In the genomic region with DNA sequence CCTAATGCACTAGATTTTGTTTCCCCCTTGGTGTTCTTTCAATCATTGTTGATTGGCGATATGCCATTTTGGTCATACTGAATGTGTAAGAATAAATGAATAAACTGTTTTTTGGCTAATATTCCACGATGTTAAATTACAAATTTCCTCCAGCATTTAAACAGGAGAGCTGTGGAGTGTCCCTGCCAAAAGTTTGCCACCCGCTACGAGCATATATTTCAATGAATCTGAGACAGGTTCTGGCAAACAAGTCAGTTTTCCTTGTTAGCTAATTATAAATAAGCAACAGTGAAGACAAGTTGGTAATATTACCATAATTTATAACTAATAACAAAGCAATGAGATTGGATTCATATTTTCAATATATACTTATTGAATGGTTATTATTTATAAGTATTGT, we compare ENCODE assay signal across 30 cellular contexts.
"Had no signal": no experiment of that assay in that cellular context is flagged by ENCODE, and none has a peak within 500 bp of the region (broad histone marks: within the 10 kb centered on the region; RNA-seq: fewer than 3 reads in every experiment).

No MANE protein-coding gene starts in this region.

- H3K36me3 Mint-ChIP-seq: activated CD8-positive, alpha-beta memory T cell treated with anti-CD3 and anti-CD28 coated beads, Interleukin-2, amount 10 ng/mL, durations not matched to agents 7 days and 5 days; activated naive CD4-positive, alpha-beta T cell treated with anti-CD3 and anti-CD28 coated beads, Interleukin-2, amount 10 ng/mL, durations not matched to agents 7 days and 5 days; activated naive CD4-positive, alpha-beta T cell treated with anti-CD3 and anti-CD28 coated beads, Interleukin-2, amount 50 U/mL, for 24 hours; activated naive CD8-positive, alpha-beta T cell; activated naive CD8-positive, alpha-beta T cell treated with anti-CD3 and anti-CD28 coated beads, Interleukin-2, amount 10 ng/mL, durations not matched to agents 7 days and 5 days had no signal

- H3K27me3 Mint-ChIP-seq: activated B cell treated with CpG ODN at 0.5 μM for 24 hours; activated CD4-positive, alpha-beta memory T cell treated with anti-CD3 and anti-CD28 coated beads, Interleukin-2, amount 10 ng/mL, durations not matched to agents 7 days and 5 days; activated CD4-positive, alpha-beta T cell treated with anti-CD3 and anti-CD28 coated beads, Interleukin-2, amount 10 ng/mL, durations not matched to agents 24 days and 14 days; activated CD8-positive, alpha-beta memory T cell treated with anti-CD3 and anti-CD28 coated beads, Interleukin-2, amount 10 ng/mL, durations not matched to agents 7 days and 5 days; activated naive CD4-positive, alpha-beta T cell treated with anti-CD3 and anti-CD28 coated beads, Interleukin-2, amount 10 ng/mL, durations not matched to agents 7 days and 5 days; activated naive CD4-positive, alpha-beta T cell treated with anti-CD3 and anti-CD28 coated beads, Interleukin-2, amount 50 U/mL, for 24 hours; activated naive CD8-positive, alpha-beta T cell; activated naive CD8-positive, alpha-beta T cell treated with anti-CD3 and anti-CD28 coated beads, Interleukin-2, amount 10 ng/mL, durations not matched to agents 7 days and 5 days; activated naive CD8-positive, alpha-beta T cell treated with anti-CD3 and anti-CD28 coated beads, Interleukin-2, amount 50 U/mL, for 24 hours; activated T-cell treated with anti-CD3 and anti-CD28 coated beads, Interleukin-2, amount 50 U/mL, for 24 hours; central memory CD8-positive, alpha-beta T cell had no signal

- H3K27ac Mint-ChIP-seq: activated B cell treated with CpG ODN at 0.5 μM for 24 hours; activated CD4-positive, alpha-beta memory T cell treated with anti-CD3 and anti-CD28 coated beads, Interleukin-2, amount 10 ng/mL, durations not matched to agents 7 days and 5 days; activated CD4-positive, alpha-beta T cell treated with anti-CD3 and anti-CD28 coated beads, Interleukin-2, amount 10 ng/mL, durations not matched to agents 24 days and 14 days; activated CD8-positive, alpha-beta memory T cell treated with anti-CD3 and anti-CD28 coated beads, Interleukin-2, amount 10 ng/mL, durations not matched to agents 7 days and 5 days; activated CD8-positive, alpha-beta T cell treated with anti-CD3 and anti-CD28 coated beads, Interleukin-2, amount 10 ng/mL, durations not matched to agents 7 days and 5 days; activated naive CD4-positive, alpha-beta T cell treated with anti-CD3 and anti-CD28 coated beads, Interleukin-2, amount 10 ng/mL, durations not matched to agents 7 days and 5 days; activated naive CD4-positive, alpha-beta T cell treated with anti-CD3 and anti-CD28 coated beads, Interleukin-2, amount 50 U/mL, for 24 hours; activated naive CD8-positive, alpha-beta T cell; activated naive CD8-positive, alpha-beta T cell treated with anti-CD3 and anti-CD28 coated beads, Interleukin-2, amount 10 ng/mL, durations not matched to agents 7 days and 5 days; activated naive CD8-positive, alpha-beta T cell treated with anti-CD3 and anti-CD28 coated beads, Interleukin-2, amount 50 U/mL, for 24 hours; activated T-cell treated with anti-CD3 and anti-CD28 coated beads, Interleukin-2, amount 50 U/mL, for 24 hours; activated T-helper 2 cell treated with anti-CD3 and anti-CD28 coated beads, Interferon-gamma antibody, Interleukin-2, Interleukin-4, amounts not matched to agents 10 μg/mL and 5 μg/mL and 100 μg/mL, durations not matched to agents 14 hours and 24 hours and 36 hours; brain; T-helper 1 cell treated with Interleukin-12 subunit alpha and Interleukin-12 subunit beta and Interleukin-4 antibody, amounts not matched to agents 30 μg/mL and 1 μg/mL, for 36 hours; T-helper 2 cell treated with Interferon-gamma antibody and Interleukin-4, amounts not matched to agents 5 μg/mL and 100 μg/mL, for 36 hours had no signal

- H3K9me3 Mint-ChIP-seq: activated B cell treated with CpG ODN at 0.5 μM for 24 hours; activated CD4-positive, alpha-beta T cell treated with anti-CD3 and anti-CD28 coated beads, Interleukin-2, amount 10 ng/mL, durations not matched to agents 24 days and 14 days; activated naive CD4-positive, alpha-beta T cell treated with anti-CD3 and anti-CD28 coated beads, Interleukin-2, amount 50 U/mL, for 24 hours; T-helper 1 cell treated with Interleukin-12 subunit alpha and Interleukin-12 subunit beta and Interleukin-4 antibody, amounts not matched to agents 30 μg/mL and 1 μg/mL, for 36 hours had no signal

- DNase-seq: activated B cell treated with CpG ODN at 0.5 μM for 24 hours; activated CD4-positive, alpha-beta memory T cell treated with anti-CD3 and anti-CD28 coated beads, Interleukin-2, amount 10 ng/mL, durations not matched to agents 7 days and 5 days; activated CD4-positive, alpha-beta T cell treated with anti-CD3 and anti-CD28 coated beads for 4 hours; activated CD4-positive, alpha-beta T cell treated with anti-CD3 and anti-CD28 coated beads, Interleukin-2, amount 10 ng/mL, durations not matched to agents 24 days and 14 days; activated CD4-positive, alpha-beta T cell treated with anti-CD3 and anti-CD28 coated beads, Interleukin-2, amount 50 U/mL, for 48 hours; activated CD4-positive, CD25-positive, alpha-beta regulatory T cell treated with anti-CD3 and anti-CD28 coated beads, Interleukin-2, amount 50 U/mL, for 72 hours; activated CD8-positive, alpha-beta memory T cell treated with anti-CD3 and anti-CD28 coated beads for 24 hours; activated CD8-positive, alpha-beta memory T cell treated with anti-CD3 and anti-CD28 coated beads, Interleukin-2, amount 10 ng/mL, durations not matched to agents 7 days and 5 days; activated CD8-positive, alpha-beta memory T cell treated with anti-CD3 and anti-CD28 coated beads, Interleukin-2, amount 50 U/mL, for 48 hours; activated CD8-positive, alpha-beta T cell treated with anti-CD3 and anti-CD28 coated beads, Interleukin-2, amount 10 ng/mL, durations not matched to agents 7 days and 5 days; activated effector memory CD4-positive, alpha-beta T cell treated with Interleukin-2 at 50 U/mL for 16 hours; activated gamma-delta T cell; activated naive CD4-positive, alpha-beta T cell treated with anti-CD3 and anti-CD28 coated beads, Interleukin-2, amount 10 ng/mL, durations not matched to agents 7 days and 5 days; activated naive CD4-positive, alpha-beta T cell treated with Interleukin-2 at 50 U/mL for 16 hours; activated naive CD8-positive, alpha-beta T cell treated with anti-CD3 and anti-CD28 coated beads, Interleukin-2, amount 10 ng/mL, durations not matched to agents 7 days and 5 days; activated naive CD8-positive, alpha-beta T cell treated with anti-CD3 and anti-CD28 coated beads, Interleukin-2, amount 50 U/mL, for 24 hours; activated T-cell treated with anti-CD3 and anti-CD28 coated beads, Interleukin-2, amount 50 U/mL, for 24 hours; activated T-cell treated with anti-CD3 and anti-CD28 coated beads, Interleukin-2, amount 50 U/mL, for 48 hours; amygdala; anterior cingulate cortex; T-helper 1 cell; T-helper 2 cell; T-helper 9 cell had no signal

- H3K4me1 Mint-ChIP-seq: activated B cell treated with CpG ODN at 0.5 μM for 24 hours; activated CD4-positive, alpha-beta memory T cell treated with anti-CD3 and anti-CD28 coated beads, Interleukin-2, amount 10 ng/mL, durations not matched to agents 7 days and 5 days; activated CD4-positive, alpha-beta T cell treated with anti-CD3 and anti-CD28 coated beads, Interleukin-2, amount 10 ng/mL, durations not matched to agents 24 days and 14 days; activated CD8-positive, alpha-beta memory T cell treated with anti-CD3 and anti-CD28 coated beads, Interleukin-2, amount 10 ng/mL, durations not matched to agents 7 days and 5 days; activated naive CD4-positive, alpha-beta T cell treated with anti-CD3 and anti-CD28 coated beads, Interleukin-2, amount 10 ng/mL, durations not matched to agents 7 days and 5 days; activated naive CD4-positive, alpha-beta T cell treated with anti-CD3 and anti-CD28 coated beads, Interleukin-2, amount 50 U/mL, for 24 hours; activated naive CD8-positive, alpha-beta T cell treated with anti-CD3 and anti-CD28 coated beads, Interleukin-2, amount 10 ng/mL, durations not matched to agents 7 days and 5 days; activated naive CD8-positive, alpha-beta T cell treated with anti-CD3 and anti-CD28 coated beads, Interleukin-2, amount 50 U/mL, for 24 hours; central memory CD8-positive, alpha-beta T cell had no signal

- H3K4me3 Mint-ChIP-seq: activated B cell treated with CpG ODN at 0.5 μM for 24 hours; activated CD4-positive, alpha-beta memory T cell treated with anti-CD3 and anti-CD28 coated beads, Interleukin-2, amount 10 ng/mL, durations not matched to agents 7 days and 5 days; activated CD4-positive, alpha-beta T cell treated with anti-CD3 and anti-CD28 coated beads, Interleukin-2, amount 10 ng/mL, durations not matched to agents 24 days and 14 days; activated CD8-positive, alpha-beta memory T cell treated with anti-CD3 and anti-CD28 coated beads, Interleukin-2, amount 10 ng/mL, durations not matched to agents 7 days and 5 days; activated CD8-positive, alpha-beta T cell treated with anti-CD3 and anti-CD28 coated beads, Interleukin-2, amount 10 ng/mL, durations not matched to agents 7 days and 5 days; activated naive CD4-positive, alpha-beta T cell treated with anti-CD3 and anti-CD28 coated beads, Interleukin-2, amount 10 ng/mL, durations not matched to agents 7 days and 5 days; activated naive CD4-positive, alpha-beta T cell treated with anti-CD3 and anti-CD28 coated beads, Interleukin-2, amount 50 U/mL, for 24 hours; activated naive CD8-positive, alpha-beta T cell; activated naive CD8-positive, alpha-beta T cell treated with anti-CD3 and anti-CD28 coated beads, Interleukin-2, amount 10 ng/mL, durations not matched to agents 7 days and 5 days; activated naive CD8-positive, alpha-beta T cell treated with anti-CD3 and anti-CD28 coated beads, Interleukin-2, amount 50 U/mL, for 24 hours; activated T-cell treated with anti-CD3 and anti-CD28 coated beads, Interleukin-2, amount 50 U/mL, for 24 hours; brain; central memory CD8-positive, alpha-beta T cell; T-helper 1 cell treated with Interleukin-12 subunit alpha and Interleukin-12 subunit beta and Interleukin-4 antibody, amounts not matched to agents 30 μg/mL and 1 μg/mL, for 36 hours; T-helper 2 cell treated with Interferon-gamma antibody and Interleukin-4, amounts not matched to agents 5 μg/mL and 100 μg/mL, for 36 hours had no signal
